ENCODE assay signal across 8 cellular contexts in genomic region chr17:77087650-77088454, GRCh38. TPM values are rescaled to one million over a fixed set of nuclear protein-coding genes. Genes with fewer than 3 reads are reported as not detected.
A peak's percentile ranks its signal among the peaks of the same experiment; 100 is the strongest.
DNase-seq lines count a peak whose midpoint lies in the region; ATAC-seq and TF ChIP-seq lines count a peak whose summit lies in the region.

No MANE protein-coding gene starts in this region.

- H3K9me3 ChIP-seq in adipocyte (ENCODE audit: control insufficient read depth, low read length) (no peaks in the 10 kb centered on the region), liver (ENCODE audit: control insufficient read depth in 4 of 4, low read length in 3 of 4) (no peaks in the 10 kb centered on the region), testis (no peaks in the 10 kb centered on the region)

- H3K4me1 ChIP-seq in adipocyte (ENCODE audit: control insufficient read depth, insufficient read depth, low read length) (peaks cover 15% of the 10 kb centered on the region), liver (ENCODE audit: control insufficient read depth in 4 of 4, insufficient read depth in 4 of 4, low read length in 3 of 4) (peaks cover 2 to 18% (median 14%) of the 10 kb centered on the region in 4 donors), testis (peaks cover 15% of the 10 kb centered on the region)

- H3K36me3 ChIP-seq in adipocyte (ENCODE audit: control insufficient read depth, insufficient read depth, low read length, severe bottlenecking) (peaks cover 20% of the 10 kb centered on the region), liver (ENCODE audit: control insufficient read depth in 4 of 4, insufficient read depth in 3 of 4, low read depth in 1 of 4, low read length in 3 of 4) (peaks cover 2 to 21% (median 8%) of the 10 kb centered on the region in 4 donors), testis (ENCODE audit: low read depth, missing control alignments) (no peaks in the 10 kb centered on the region)

- H3K9ac ChIP-seq in adipocyte (ENCODE audit: low read length) (peak overlapping the region; percentile 96), liver (ENCODE audit: low read depth in 1 of 2, low read length in 2 of 2) (peak overlapping the region; percentile 28 to 80)

- H3K27ac ChIP-seq in liver (ENCODE audit: low read depth in 1 of 2, low read length in 2 of 2) (peak overlapping the region; percentile 78 to 92), testis (peak overlapping the region; percentile 78 to 82)

- intact Hi-C loops in testis (cut with DNase I; ENCODE audit: low total_unique reads): loop anchor here (5.0 kb wide), 1 partner anchor 159 kb away; no protein-coding TSS in a partner anchor

- H3K4me3 ChIP-seq in adipocyte (ENCODE audit: low read length): peak overlapping the region; percentile 95
- peak overlapping the region; percentile 84 to 98 (median 91) for H3K4me3 ChIP-seq in liver (ENCODE audit: low read depth in 1 of 3, low read length in 3 of 3)
- peak overlapping the region; percentile 68 to 92 for H3K4me3 ChIP-seq in testis

- no peak for TF ChIP-seq RAD21 in liver (IDR thresholded peaks at IDR 0.05)

- TF ChIP-seq CTCF in liver (IDR thresholded peaks at IDR 0.05; ENCODE audit: low read depth, low read length, missing input control) (no peak), testis (IDR thresholded peaks at IDR 0.05) (no peak)

- no peak for ATAC-seq in GM18519 (IDR thresholded peaks at IDR 0.05; ENCODE audit: low FRiP score, unreplicated experiment)

- WGBS in liver: 74% methylated on average over 16 of the region's 16 CpGs
- WGBS in testis, 2 donors: 53 to 55% methylated on average over 14 to 16 of the region's 16 CpGs

- DNase-seq in activated CD4-positive, alpha-beta T cell treated with anti-CD3 and anti-CD28 coated beads for 48 hours: peak; percentile 25
- no peak for DNase-seq in activated CD4-positive, alpha-beta T cell treated with anti-CD3 and anti-CD28 coated beads for 4 hours
- DNase-seq in adipocyte (ENCODE audit: low read depth) (no peak), testis (no peak), epidermal melanocyte (ENCODE audit: insufficient read length, low spot score) (no peak), RPMI8226 (no peak)

- H3K27me3 ChIP-seq in adipocyte (replicated peaks; ENCODE audit: control insufficient read depth, insufficient read depth, low read length): no peaks in the 10 kb centered on the region
- H3K27me3 ChIP-seq in liver (ENCODE audit: control insufficient read depth in 4 of 4, insufficient read depth in 4 of 4, low read length in 3 of 4): peaks cover 0 to 3% (median 0%) of the 10 kb centered on the region in 4 donors
- H3K27me3 ChIP-seq in testis: no peaks in the 10 kb centered on the region

- TF ChIP-seq POLR2A in testis (IDR thresholded peaks at IDR 0.05): no peak

TF ChIP-seq in liver, 16 proteins besides CTCF, POLR2A, EP300 and RAD21:
- TF ChIP-seq HNF4G (IDR thresholded peaks at IDR 0.05): no peak

RNA-seq across cellular contexts. Expression of gene SEC14L1, which starts 52.9 kb away (rescaled TPM):
- total RNA-seq in liver (10 to 100 TPM; 34.6 to 52.0 TPM), testis (100 to 1,000 TPM; 240 to 262 TPM)
- polyA plus RNA-seq in liver (10 to 100 TPM; 17.0 to 19.0 TPM), testis (ENCODE audit: insufficient read depth, low read depth, low replicate concordance) (143 TPM)

Comparison
In these comparisons a context has a peak if more than half of its experiments do, and no peak if none do; other contexts are left out.
1. RNA of gene SEC14L1, which starts 52.9 kb away (total RNA-seq): 240 to 262 TPM in testis; 34.6 to 52.0 TPM in liver; every median in the first group is over 4 times any median in the second.
2. Peak in every context shown above with its lines, with median percentiles within 50 percentile points of each other: H3K4me3 ChIP-seq.